ENCODE assay signal across 7 cellular contexts in the genomic region with DNA sequence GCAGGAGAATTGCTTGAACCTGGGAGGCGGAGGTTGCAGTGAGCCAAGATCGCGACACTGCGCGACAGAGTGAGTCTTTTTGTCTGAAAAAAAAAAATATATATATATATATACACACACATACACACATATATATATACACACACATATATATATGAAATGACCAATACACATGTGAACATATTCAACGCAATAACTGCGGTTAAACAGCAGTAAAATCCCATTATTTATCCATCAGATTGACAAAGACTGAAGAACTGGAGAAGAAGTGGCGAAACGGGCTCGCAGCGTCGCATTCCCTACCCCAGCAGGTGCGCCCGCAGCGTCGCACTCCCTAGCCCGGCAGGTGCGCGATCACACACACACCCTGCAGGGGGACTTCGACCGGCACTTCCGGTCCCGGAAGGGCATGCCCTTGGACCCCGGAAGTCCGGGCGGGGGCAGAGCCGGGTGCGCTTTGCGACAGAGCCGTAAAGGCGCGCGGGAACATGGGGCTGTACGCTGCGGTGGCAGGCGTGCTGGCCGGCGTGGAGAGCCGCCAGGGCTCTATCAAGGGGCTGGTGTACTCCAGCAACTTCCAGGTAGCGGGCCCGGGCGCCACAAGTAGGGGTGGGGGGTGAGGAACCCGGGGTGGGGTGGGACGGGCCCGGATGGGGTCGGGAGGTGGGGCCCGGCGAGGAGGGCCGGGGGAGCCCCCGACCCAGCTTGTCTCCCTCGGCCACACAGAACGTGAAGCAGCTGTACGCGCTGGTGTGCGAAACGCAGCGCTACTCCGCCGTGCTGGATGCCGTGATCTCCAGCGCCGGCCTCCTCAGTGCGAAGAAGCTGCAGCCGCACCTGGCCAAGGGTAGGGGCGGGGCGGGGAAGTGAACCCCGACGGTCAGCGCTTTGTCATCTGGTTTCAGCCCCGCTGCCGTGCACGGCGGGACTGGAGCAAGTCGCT. TPM values are rescaled to one million over a fixed set of nuclear protein-coding genes. Genes with fewer than 3 reads are reported as not detected.
DNase-seq lines count a peak whose midpoint lies in the region; ATAC-seq, FAIRE-seq and TF ChIP-seq lines count a peak whose summit lies in the region.
"Not testable (repeated sequence)": the region's sequence is repeated elsewhere in the genome, so short reads cannot be mapped to it uniquely, and the experiment has no call there.

No MANE protein-coding gene starts in this region.

- not testable (repeated sequence) for DNase-seq in RCC 7860 (ENCODE audit: low spot score); activated naive CD8-positive, alpha-beta T cell treated with anti-CD3 and anti-CD28 coated beads, Interleukin-2, amount 50 U/mL, for 24 hours; omental fat pad (ENCODE audit: low spot score)
- DNase-seq in Right ventricle myocardium inferior (ENCODE audit: missing footprints) = peak; percentile 61

- intact Hi-C loops in Right ventricle myocardium inferior (cut with DNase I) = not testable (repeated sequence)

- H3K9me3 Mint-ChIP-seq in activated naive CD8-positive, alpha-beta T cell treated with anti-CD3 and anti-CD28 coated beads, Interleukin-2, amount 50 U/mL, for 24 hours = not testable (repeated sequence)

- not testable (repeated sequence) for H3K27ac Mint-ChIP-seq in activated naive CD8-positive, alpha-beta T cell treated with anti-CD3 and anti-CD28 coated beads, Interleukin-2, amount 50 U/mL, for 24 hours

- not testable (repeated sequence) for TF ChIP-seq CTCF in omental fat pad (IDR thresholded peaks at IDR 0.05)

- H3K27me3 Mint-ChIP-seq in activated naive CD8-positive, alpha-beta T cell treated with anti-CD3 and anti-CD28 coated beads, Interleukin-2, amount 50 U/mL, for 24 hours = not testable (repeated sequence)

- H3K4me1 Mint-ChIP-seq in activated naive CD8-positive, alpha-beta T cell treated with anti-CD3 and anti-CD28 coated beads, Interleukin-2, amount 50 U/mL, for 24 hours = not testable (repeated sequence)

- ATAC-seq in GM18868 (IDR thresholded peaks at IDR 0.05; ENCODE audit: unreplicated experiment) (peak; percentile 82), GM21737 (IDR thresholded peaks at IDR 0.05; ENCODE audit: unreplicated experiment) (peak; percentile 86), HG03108 (IDR thresholded peaks at IDR 0.05; ENCODE audit: unreplicated experiment) (peak; percentile 92), Right ventricle myocardium inferior (peak; percentile 97), omental fat pad (ENCODE audit: low FRiP score) (peak; percentile 96)
- peak; percentile 93 for ATAC-seq in activated naive CD8-positive, alpha-beta T cell treated with anti-CD3 and anti-CD28 coated beads, Interleukin-2, amount 50 U/mL, for 24 hours

- not testable (repeated sequence) for H3K36me3 Mint-ChIP-seq in activated naive CD8-positive, alpha-beta T cell treated with anti-CD3 and anti-CD28 coated beads, Interleukin-2, amount 50 U/mL, for 24 hours (ENCODE audit: low read depth)

- H3K4me3 Mint-ChIP-seq in activated naive CD8-positive, alpha-beta T cell treated with anti-CD3 and anti-CD28 coated beads, Interleukin-2, amount 50 U/mL, for 24 hours = peak overlapping the region; percentile 45

- peak; percentile 49 for FAIRE-seq in RCC 7860 (lab: Jason Lieb, UNC)

RNA-seq across cellular contexts. Expression of gene TRIM73, which starts 14.7 kb away (rescaled TPM):
- total RNA-seq in Right ventricle myocardium inferior (0.41 TPM), omental fat pad (1 to 10 TPM in 3 of 4 donors, under 1 TPM in 1; 0.84 to 2.0 (median 1.6) TPM)
